18 cellular contexts compared by ENCODE assay signal in genomic region chr11:48105096-48105990, GRCh38.
DNase-seq lines count a peak whose midpoint lies in the region; ATAC-seq and TF ChIP-seq lines count a peak whose summit lies in the region.
"Had no signal": no experiment of that assay in that cellular context is flagged by ENCODE, and none has a peak within 500 bp of the region (broad histone marks: within the 10 kb centered on the region; RNA-seq: fewer than 3 reads in every experiment).

No MANE protein-coding gene starts in this region.

- peaks cover 14% of the 10 kb centered on the region for H3K36me3 Mint-ChIP-seq in activated CD4-positive, alpha-beta T cell treated with anti-CD3 and anti-CD28 coated beads, Interleukin-2, amount 10 ng/mL, durations not matched to agents 7 days and 5 days (ENCODE audit: low read depth)
- no peaks in the 10 kb centered on the region for H3K36me3 Mint-ChIP-seq in immature natural killer cell
- H3K36me3 Mint-ChIP-seq: CD4-positive, alpha-beta memory T cell had no signal

- no peak overlapping the region for H3K4me3 ChIP-seq in suprapubic skin
- no peak overlapping the region for H3K4me3 ChIP-seq in gastrocnemius medialis
- H3K4me3 ChIP-seq: left lung, MG63, Peyer's patch, thyroid gland had no signal

- 96% methylated on average over 7 of the region's 10 CpGs for WGBS in suprapubic skin

- no peak for DNase-seq in activated CD4-positive, alpha-beta T cell treated with anti-CD3 and anti-CD28 coated beads, Interleukin-2, amount 10 ng/mL, durations not matched to agents 7 days and 5 days
- DNase-seq in activated CD4-positive, alpha-beta T cell treated with anti-CD3 and anti-CD28 coated beads for 4 hours: no peak
- DNase-seq in immature natural killer cell: no peak
- DNase-seq in suprapubic skin (ENCODE audit: low spot score in 2 of 2): peak in 1 of 2 donors; percentile 38
- DNase-seq in gastrocnemius medialis: no peak
- DNase-seq in NCI-H2227 treated with DMSO at 0.1 percent for 48 hours (lab: John Stamatoyannopoulos, UW): no peak
- no peak for DNase-seq in dedifferentiated amniotic fluid mesenchymal stem cell (ENCODE audit: extremely low spot score)
- DNase-seq: 8988T; activated CD4-positive, alpha-beta T cell treated with anti-CD3 and anti-CD28 coated beads, Interleukin-2, amount 50 U/mL, for 48 hours; CD4-positive, alpha-beta memory T cell; HCEC 1CT; left lung; MG63; NCI-H524 treated with DMSO at 0.1 percent for 48 hours; thyroid gland had no signal

- in situ Hi-C loops in gastrocnemius medialis (cut with MboI; ENCODE audit: low sequenced_read_pairs in 4 of 4): no loop called here

- CTCF ChIA-PET in activated CD4-positive, alpha-beta T cell treated with anti-CD3 and anti-CD28 coated beads, Interleukin-2, amount 10 ng/mL, durations not matched to agents 7 days and 5 days (lab: Charles Lee): interaction anchor here (0.6 to 9.3 kb wide), 9 partner anchors 8 to 173 kb away, joined by 3 to 75 read pairs (median 3); no protein-coding TSS in a partner anchor

- H3K9me3 ChIP-seq in suprapubic skin (no peaks in the 10 kb centered on the region), gastrocnemius medialis (no peaks in the 10 kb centered on the region)
- H3K9me3 ChIP-seq: left lung, MG63, Peyer's patch, thyroid gland had no signal

- no peaks in the 10 kb centered on the region for H3K36me3 ChIP-seq in suprapubic skin
- no peaks in the 10 kb centered on the region for H3K36me3 ChIP-seq in gastrocnemius medialis
- H3K36me3 ChIP-seq: left lung, MG63, Peyer's patch, thyroid gland had no signal

- H3K4me3 Mint-ChIP-seq in activated CD4-positive, alpha-beta T cell treated with anti-CD3 and anti-CD28 coated beads, Interleukin-2, amount 10 ng/mL, durations not matched to agents 7 days and 5 days: no peak overlapping the region
- no peak overlapping the region for H3K4me3 Mint-ChIP-seq in immature natural killer cell
- H3K4me3 Mint-ChIP-seq: nephron had no signal

- POLR2A ChIA-PET in activated CD4-positive, alpha-beta T cell treated with anti-CD3 and anti-CD28 coated beads, Interleukin-2, amount 10 ng/mL, durations not matched to agents 7 days and 5 days (lab: Charles Lee): interaction anchor here (0.5 to 1.1 kb wide), 2 partner anchors 49 to 174 kb away, joined by 3 to 5 read pairs; no protein-coding TSS in a partner anchor

- H3K27ac ChIP-seq in VCaP (peak overlapping the region; percentile 76), suprapubic skin (peak overlapping the region; percentile 36), gastrocnemius medialis (no peak overlapping the region)
- H3K27ac ChIP-seq: left lung had no signal

- H3K4me1 ChIP-seq in suprapubic skin: peaks cover 52% of the 10 kb centered on the region
- peaks cover 18 to 32% of the 10 kb centered on the region in 2 donors for H3K4me1 ChIP-seq in gastrocnemius medialis

- intact Hi-C loops in gastrocnemius medialis (cut with DNase I; ENCODE audit: low total_unique reads): no loop called here

- ATAC-seq in gastrocnemius medialis: no peak
- ATAC-seq: left lung had no signal

- TF ChIP-seq CTCF in VCaP (conservative IDR thresholded peaks at IDR 0.05) (no peak), suprapubic skin (IDR thresholded peaks at IDR 0.05) (no peak), gastrocnemius medialis (IDR thresholded peaks at IDR 0.05 in 4 of 5, conservative IDR thresholded peaks at IDR 0.05 in 1 of 5) (no peak)

- no peaks in the 10 kb centered on the region for H3K27me3 ChIP-seq in suprapubic skin
- no peaks in the 10 kb centered on the region for H3K27me3 ChIP-seq in gastrocnemius medialis
- H3K27me3 ChIP-seq: left lung, MG63, Peyer's patch, thyroid gland had no signal

- no peaks in the 10 kb centered on the region for H3K27me3 Mint-ChIP-seq in activated CD4-positive, alpha-beta T cell treated with anti-CD3 and anti-CD28 coated beads, Interleukin-2, amount 10 ng/mL, durations not matched to agents 7 days and 5 days
- peaks cover 2 to 4% (median 3%) of the 10 kb centered on the region in 3 donors for H3K27me3 Mint-ChIP-seq in immature natural killer cell (ENCODE audit: low read depth in 3 of 3)
- H3K27me3 Mint-ChIP-seq: CD4-positive, alpha-beta memory T cell had no signal

- H3K9me3 Mint-ChIP-seq in activated CD4-positive, alpha-beta T cell treated with anti-CD3 and anti-CD28 coated beads, Interleukin-2, amount 10 ng/mL, durations not matched to agents 7 days and 5 days: no peaks in the 10 kb centered on the region
- H3K9me3 Mint-ChIP-seq in immature natural killer cell: peaks cover 0 to 2% (median 0%) of the 10 kb centered on the region in 6 donors
- H3K9me3 Mint-ChIP-seq: nephron had no signal

- peak overlapping the region; percentile 10 for H3K27ac Mint-ChIP-seq in activated CD4-positive, alpha-beta T cell treated with anti-CD3 and anti-CD28 coated beads, Interleukin-2, amount 10 ng/mL, durations not matched to agents 7 days and 5 days
- peak overlapping the region; percentile 24 to 76 (median 60) for H3K27ac Mint-ChIP-seq in immature natural killer cell

- TF ChIP-seq EP300 in suprapubic skin (IDR thresholded peaks at IDR 0.05): no peak

- H3K4me1 Mint-ChIP-seq in activated CD4-positive, alpha-beta T cell treated with anti-CD3 and anti-CD28 coated beads, Interleukin-2, amount 10 ng/mL, durations not matched to agents 7 days and 5 days: peaks cover 81% of the 10 kb centered on the region
- peaks cover 70 to 95% of the 10 kb centered on the region in 2 donors for H3K4me1 Mint-ChIP-seq in immature natural killer cell

- no peak for TF ChIP-seq POLR2A in suprapubic skin (IDR thresholded peaks at IDR 0.05)
- TF ChIP-seq POLR2A in gastrocnemius medialis (IDR thresholded peaks at IDR 0.05): no peak

Comparison
In these comparisons a context has a peak if more than half of its experiments do, and no peak if none do; other contexts are left out.
1. H3K27ac ChIP-seq: peak in VCaP (single experiment) and suprapubic skin (single experiment); none in gastrocnemius medialis (0 of 4).